8 cellular contexts compared by ENCODE assay signal in the genomic region with DNA sequence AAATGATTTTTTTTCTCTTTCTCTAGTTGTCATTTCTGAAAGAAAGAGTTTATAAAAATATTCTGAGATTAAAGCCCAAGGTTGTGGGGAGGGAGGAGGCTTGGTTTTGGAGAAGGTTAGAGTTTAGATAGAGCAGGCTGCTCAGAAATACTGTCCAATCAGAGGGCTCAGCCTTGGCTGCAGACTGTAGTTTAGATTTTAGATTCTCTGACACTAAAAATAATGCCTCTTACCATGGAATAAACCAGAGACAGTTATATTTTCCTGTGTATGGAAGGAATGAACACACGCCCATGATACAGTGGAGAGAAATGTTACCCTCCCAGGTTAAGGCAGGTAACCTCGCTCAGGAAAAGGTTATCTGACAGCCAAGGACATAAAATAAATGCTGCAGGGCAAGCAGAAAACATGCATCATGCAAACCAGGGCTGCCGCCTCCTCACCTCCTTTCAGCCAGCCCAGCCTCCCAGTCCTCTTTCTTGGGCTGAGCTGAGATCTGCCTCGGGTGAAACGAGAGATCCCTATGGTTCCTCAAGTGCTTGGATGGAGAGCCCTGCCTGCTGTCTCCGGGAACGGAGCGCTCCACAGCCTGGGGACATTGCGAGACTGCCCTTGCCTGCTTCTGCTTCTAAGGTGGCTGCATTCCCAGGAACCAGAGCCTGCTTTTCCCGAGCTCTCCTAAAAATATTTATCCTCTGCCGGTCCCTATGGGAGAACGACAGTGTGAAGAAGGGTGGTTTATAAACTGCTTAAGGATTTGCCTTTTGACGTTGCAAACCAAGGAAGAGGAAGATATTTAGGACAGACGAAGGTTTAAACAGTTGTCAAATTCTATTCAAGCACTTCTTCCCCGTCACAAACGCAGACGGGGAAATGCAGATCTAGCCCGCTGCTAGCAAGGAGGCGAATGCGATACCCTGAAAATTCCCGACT. TPM values are rescaled to one million over a fixed set of nuclear protein-coding genes. Genes with fewer than 3 reads are reported as not detected.
DNase-seq lines count a peak whose midpoint lies in the region; ATAC-seq and TF ChIP-seq lines count a peak whose summit lies in the region.

No MANE protein-coding gene starts in this region.

- H3K9me3 ChIP-seq in esophagus (ENCODE audit: control insufficient read depth in 2 of 2, insufficient read depth in 1 of 2, low read depth in 1 of 2, low read length in 1 of 2): no peaks in the 10 kb centered on the region
- H3K9me3 ChIP-seq in mucosa of stomach (ENCODE audit: control insufficient read depth, low read length): no peaks in the 10 kb centered on the region
- H3K9me3 ChIP-seq in upper lobe of left lung: no peaks in the 10 kb centered on the region

- no peak for TF ChIP-seq CTCF in activated CD8-positive, alpha-beta T cell treated with anti-CD3 and anti-CD28 coated beads for 36 hours (IDR thresholded peaks at IDR 0.05)
- no peak for TF ChIP-seq CTCF in upper lobe of left lung (IDR thresholded peaks at IDR 0.05)

- WGBS in esophagus, 2 donors: 1 to 2% methylated on average over 21 of the region's 21 CpGs
- WGBS in upper lobe of left lung, 2 donors: 2 to 3% methylated on average over 21 of the region's 21 CpGs

- H3K4me1 ChIP-seq in esophagus (ENCODE audit: control insufficient read depth in 2 of 2, insufficient read depth in 2 of 2, low read length in 1 of 2) (no peaks in the 10 kb centered on the region), mucosa of stomach (ENCODE audit: control insufficient read depth, insufficient read depth, low read length) (peaks cover 19% of the 10 kb centered on the region), upper lobe of left lung (peaks cover 7 to 26% (median 17%) of the 10 kb centered on the region in 4 donors)

- H3K4me3 ChIP-seq in esophagus (ENCODE audit: low read depth in 1 of 2, low read length in 2 of 2) (peak overlapping the region; percentile 76 to 85), mucosa of stomach (ENCODE audit: low read length) (peak overlapping the region; percentile 79), upper lobe of left lung (peak overlapping the region; percentile 72 to 87 (median 76))

- TF ChIP-seq POLR2A in GM18505 (IDR thresholded peaks at IDR 0.05; ENCODE audit: borderline replicate concordance, extremely low read depth, insufficient read depth, insufficient read length) (no peak), upper lobe of left lung (IDR thresholded peaks at IDR 0.05) (no peak)

- H3K27ac ChIP-seq in esophagus (ENCODE audit: low read depth in 2 of 2, low read length in 1 of 2): peak overlapping the region; percentile 82 to 91
- H3K27ac ChIP-seq in upper lobe of left lung: peak overlapping the region; percentile 84 to 92 (median 86)

- no peaks in the 10 kb centered on the region for H3K27me3 Mint-ChIP-seq in activated CD8-positive, alpha-beta T cell treated with anti-CD3 and anti-CD28 coated beads for 36 hours

- POLR2A ChIA-PET in activated CD8-positive, alpha-beta T cell treated with anti-CD3 and anti-CD28 coated beads for 36 hours (lab: Charles Lee): interaction anchor here (1.0 to 1.9 kb wide), 2 partner anchors 17 to 40 kb away, joined by 3 to 6 read pairs; a partner anchor contains a TSS

- peak overlapping the region; percentile 73 for H3K27ac Mint-ChIP-seq in activated CD8-positive, alpha-beta T cell treated with anti-CD3 and anti-CD28 coated beads for 36 hours

- CTCF ChIA-PET in activated CD8-positive, alpha-beta T cell treated with anti-CD3 and anti-CD28 coated beads for 36 hours (lab: Charles Lee): interaction anchor here (0.6 to 3.0 kb wide), 15 partner anchors 8 to 70 kb away, joined by 3 to 21 read pairs (median 3); a partner anchor contains a TSS

- H3K36me3 Mint-ChIP-seq in activated CD8-positive, alpha-beta T cell treated with anti-CD3 and anti-CD28 coated beads for 36 hours (ENCODE audit: low read depth): no peaks in the 10 kb centered on the region

- no peaks in the 10 kb centered on the region for H3K9me3 Mint-ChIP-seq in activated CD8-positive, alpha-beta T cell treated with anti-CD3 and anti-CD28 coated beads for 36 hours

- peak overlapping the region; percentile 76 for H3K9ac ChIP-seq in mucosa of stomach (ENCODE audit: low read length)

- no peaks in the 10 kb centered on the region for H3K36me3 ChIP-seq in esophagus (ENCODE audit: control insufficient read depth in 2 of 2, insufficient read depth in 2 of 2, low read length in 1 of 2)
- no peaks in the 10 kb centered on the region for H3K36me3 ChIP-seq in mucosa of stomach (ENCODE audit: control insufficient read depth, insufficient read depth, low read length)
- H3K36me3 ChIP-seq in upper lobe of left lung: no peaks in the 10 kb centered on the region

- H3K27me3 ChIP-seq in esophagus (ENCODE audit: control insufficient read depth in 1 of 2, insufficient read depth in 2 of 2, low read length in 2 of 2) (no peaks in the 10 kb centered on the region), mucosa of stomach (ENCODE audit: control insufficient read depth, insufficient read depth, low read length) (no peaks in the 10 kb centered on the region), upper lobe of left lung (no peaks in the 10 kb centered on the region)

- H3K4me3 Mint-ChIP-seq in activated CD8-positive, alpha-beta T cell treated with anti-CD3 and anti-CD28 coated beads for 36 hours: peak overlapping the region; percentile 89

- peaks cover 19% of the 10 kb centered on the region for H3K4me1 Mint-ChIP-seq in activated CD8-positive, alpha-beta T cell treated with anti-CD3 and anti-CD28 coated beads for 36 hours (ENCODE audit: low read depth)

- DNase-seq in AG08395 (ENCODE audit: low spot score) (peak; percentile 31), Kasumi-1 (lab: John Stamatoyannopoulos, UW) (peak; percentile 13 to 24), upper lobe of left lung (peak in 1 of 2 donors; percentile 67)
- peak; percentile 31 for DNase-seq in activated CD8-positive, alpha-beta T cell treated with anti-CD3 and anti-CD28 coated beads for 36 hours

- intact Hi-C loops in activated CD8-positive, alpha-beta T cell treated with anti-CD3 and anti-CD28 coated beads for 36 hours (cut with micrococcal nuclease): no loop called here

- TF ChIP-seq EP300 in upper lobe of left lung (IDR thresholded peaks at IDR 0.05): no peak

- ATAC-seq in GM18505 (IDR thresholded peaks at IDR 0.05; ENCODE audit: unreplicated experiment) (peak; percentile 3), upper lobe of left lung (ENCODE audit: low FRiP score in 2 of 2) (peak; percentile 61 to 70), GM18519 (IDR thresholded peaks at IDR 0.05; ENCODE audit: low FRiP score, unreplicated experiment) (no peak)
- peak; percentile 12 for ATAC-seq in activated CD8-positive, alpha-beta T cell treated with anti-CD3 and anti-CD28 coated beads for 36 hours

RNA-seq across cellular contexts. Expression of a gene that starts 0.8 kb away (rescaled TPM):
- 1 to 10 TPM; 2.8 to 3.4 TPM for total RNA-seq in activated CD8-positive, alpha-beta T cell treated with anti-CD3 and anti-CD28 coated beads for 36 hours
- polyA plus RNA-seq in esophagus: 1 to 10 TPM; 2.4 to 3.2 TPM
- total RNA-seq in upper lobe of left lung: 10 to 100 TPM; 16.8 to 73.1 (median 36.4) TPM

RNA-seq across cellular contexts. Expression of a gene that starts 40.5 kb away (rescaled TPM):
- total RNA-seq in activated CD8-positive, alpha-beta T cell treated with anti-CD3 and anti-CD28 coated beads for 36 hours: 10 to 100 TPM; 27.1 to 29.8 TPM
- 1 to 10 TPM; 3.7 to 8.1 TPM for polyA plus RNA-seq in esophagus
- total RNA-seq in upper lobe of left lung: 10 to 100 TPM in 5 of 6 donors, 1 to 10 TPM in 1; 7.1 to 18.7 (median 13.7) TPM

Comparison
In these comparisons a context has a peak if more than half of its experiments do, and no peak if none do; other contexts are left out.
1. RNA of a gene that starts 0.8 kb away (total RNA-seq): 16.8 to 73.1 TPM in upper lobe of left lung; 2.8 to 3.4 TPM in activated CD8-positive, alpha-beta T cell treated with anti-CD3 and anti-CD28 coated beads for 36 hours; every median in the first group is over 4 times any median in the second.
2. Peak in every context shown above with its lines, with median percentiles within 50 percentile points of each other: H3K4me3 ChIP-seq.